In genomic region chr9:88272986-88273385, GRCh38 we compare ENCODE assay signal across 29 cellular contexts.
DNase-seq lines count a peak whose midpoint lies in the region; ATAC-seq and TF ChIP-seq lines count a peak whose summit lies in the region.
"Had no signal": no experiment of that assay in that cellular context is flagged by ENCODE, and none has a peak within 500 bp of the region (broad histone marks: within the 10 kb centered on the region; RNA-seq: fewer than 3 reads in every experiment).

No MANE protein-coding gene starts in this region.

- H3K4me3 ChIP-seq in GM23338 (no peak overlapping the region), PC-3 (ENCODE audit: low read length) (no peak overlapping the region), endodermal cell (ENCODE audit: low read length) (no peak overlapping the region), neural progenitor cell (no peak overlapping the region)
- H3K4me3 ChIP-seq: BLaER1, GM12878, left lung, MG63, sigmoid colon, SJCRH30, tibial nerve had no signal

- H3K36me3 Mint-ChIP-seq in GM23338 (ENCODE audit: low read depth) (no peaks in the 10 kb centered on the region; the same call in 2 of the 3 replicates), endodermal cell (ENCODE audit: low read depth) (no peaks in the 10 kb centered on the region), neural progenitor cell (no peaks in the 10 kb centered on the region)
- H3K36me3 Mint-ChIP-seq: brain had no signal

- intact Hi-C loops in PC-3 (cut with micrococcal nuclease) = loop anchor here (5.0 kb wide), 2 partner anchors 101 to 114 kb away; partner anchors contain the start of gene SPIN1

- WGBS in endodermal cell (ENCODE audit: insufficient coverage in 1 of 2, insufficient read length in 1 of 2), 2 experiments = 90% methylated on average over 2 to 6 of the region's 6 CpGs

- no peak overlapping the region for H3K27ac ChIP-seq in GM23338 (ENCODE audit: low read depth)
- no peak overlapping the region for H3K27ac ChIP-seq in PC-3 (ENCODE audit: low read length)
- H3K27ac ChIP-seq in endodermal cell (ENCODE audit: low read depth, low read length) = no peak overlapping the region
- H3K27ac ChIP-seq in neural progenitor cell = no peak overlapping the region
- H3K27ac ChIP-seq: BLaER1, left lung, sigmoid colon, SJCRH30, tibial nerve had no signal

- H3K79me2 ChIP-seq in GM23338 (replicated peaks; ENCODE audit: insufficient read depth) (no peaks in the 10 kb centered on the region), PC-3 (ENCODE audit: low read length) (no peaks in the 10 kb centered on the region), neural progenitor cell (ENCODE audit: low read depth) (no peaks in the 10 kb centered on the region)

- H3K9me2 ChIP-seq in GM23338 (ENCODE audit: insufficient read depth) (no peaks in the 10 kb centered on the region), PC-3 (replicated peaks; ENCODE audit: low read length) (no peaks in the 10 kb centered on the region)

- H3K9ac ChIP-seq in PC-3 (ENCODE audit: low read length) (no peak overlapping the region), endodermal cell (ENCODE audit: extremely low read depth, low read length, poor library complexity, severe bottlenecking) (no peak overlapping the region), neural progenitor cell (no peak overlapping the region)
- H3K9ac ChIP-seq: BLaER1 had no signal

- H3F3A ChIP-seq in GM23338 (replicated peaks; ENCODE audit: low read depth) (no peaks in the 10 kb centered on the region), PC-3 (ENCODE audit: low read length, unreplicated experiment) (no peaks in the 10 kb centered on the region), neural progenitor cell (ENCODE audit: low read depth) (no peaks in the 10 kb centered on the region)

- no peak overlapping the region for H2AFZ ChIP-seq in GM23338
- H2AFZ ChIP-seq in PC-3 (ENCODE audit: low read length) = 0 out of 2 replicates have a peak overlapping the region, but pooled peaks have one; percentile 18
- H2AFZ ChIP-seq in neural progenitor cell (replicated peaks) = no peak overlapping the region

- TF ChIP-seq CTCF in GM23338 (conservative IDR thresholded peaks at IDR 0.05; ENCODE audit: low read depth in 2 of 2) (peak in 1 of 2 experiments; percentile 18; a peak in 1 of 4 replicates), PC-3 (conservative IDR thresholded peaks at IDR 0.05; ENCODE audit: low read depth, low read length) (no peak), endodermal cell (conservative IDR thresholded peaks at IDR 0.05) (peak; percentile 56), neural progenitor cell (IDR thresholded peaks at IDR 0.05) (peak; percentile 10)

- H3K9me3 Mint-ChIP-seq in GM23338 (peaks cover 6% of the 10 kb centered on the region; the same call in 2 of the 3 replicates), endodermal cell (peaks cover 5% of the 10 kb centered on the region), neural progenitor cell (peaks cover 7% of the 10 kb centered on the region)

- H3K4me1 Mint-ChIP-seq in GM23338 (peaks cover 18% of the 10 kb centered on the region), endodermal cell (no peaks in the 10 kb centered on the region), neural progenitor cell (no peaks in the 10 kb centered on the region)
- H3K4me1 Mint-ChIP-seq: brain, memory B cell had no signal

- no peaks in the 10 kb centered on the region for H3K36me3 ChIP-seq in GM23338 (ENCODE audit: insufficient read depth)
- no peaks in the 10 kb centered on the region for H3K36me3 ChIP-seq in PC-3 (ENCODE audit: low read depth, low read length)
- no peaks in the 10 kb centered on the region for H3K36me3 ChIP-seq in endodermal cell (ENCODE audit: control insufficient read depth, insufficient read depth, low read length)
- H3K36me3 ChIP-seq in neural progenitor cell = no peaks in the 10 kb centered on the region
- H3K36me3 ChIP-seq: BLaER1, left lung, MG63, sigmoid colon, SJCRH30, tibial nerve had no signal

- no TSS peak for BruUV-seq in PC-3 (replicated peaks; lab: Mats Ljungman, UMichigan)

- H3K27me3 ChIP-seq in GM23338 (ENCODE audit: insufficient read depth) (no peaks in the 10 kb centered on the region), PC-3 (ENCODE audit: low read length) (no peaks in the 10 kb centered on the region), endodermal cell (ENCODE audit: control insufficient read depth, insufficient read depth, low read length, poor library complexity, severe bottlenecking) (no peaks in the 10 kb centered on the region), neural progenitor cell (no peaks in the 10 kb centered on the region)
- H3K27me3 ChIP-seq: BLaER1, left lung, MG63, sigmoid colon, SJCRH30, tibial nerve had no signal

- CTCF ChIA-PET in PC-3 (lab: Charles Lee) = no interaction called here

- H3K4me1 ChIP-seq in GM23338 (ENCODE audit: insufficient read depth) (peaks cover 13% of the 10 kb centered on the region), PC-3 (ENCODE audit: insufficient read depth, low read length) (peaks cover 22% of the 10 kb centered on the region), endodermal cell (ENCODE audit: control insufficient read depth, insufficient read depth, low read length) (no peaks in the 10 kb centered on the region), neural progenitor cell (no peaks in the 10 kb centered on the region)
- H3K4me1 ChIP-seq: left lung, sigmoid colon, tibial nerve had no signal

- POLR2A ChIA-PET in PC-3 (lab: Charles Lee; ENCODE audit: unreplicated experiment) = no interaction called here

- H3K4me3 Mint-ChIP-seq in GM23338 (no peak overlapping the region), endodermal cell (no peak overlapping the region), neural progenitor cell (no peak overlapping the region)
- H3K4me3 Mint-ChIP-seq: activated CD8-positive, alpha-beta T cell treated with anti-CD3 and anti-CD28 coated beads, Interleukin-2, amount 10 ng/mL, durations not matched to agents 7 days and 5 days; brain; memory B cell had no signal

- peak; percentile 78 for ATAC-seq in GM23338
- ATAC-seq in PC-3 = no peak
- ATAC-seq: activated CD8-positive, alpha-beta T cell treated with anti-CD3 and anti-CD28 coated beads, Interleukin-2, amount 10 ng/mL, durations not matched to agents 7 days and 5 days; GM12878; left lung had no signal

- no peak overlapping the region for H3K27ac Mint-ChIP-seq in GM23338
- H3K27ac Mint-ChIP-seq in endodermal cell = no peak overlapping the region
- H3K27ac Mint-ChIP-seq in neural progenitor cell = no peak overlapping the region
- H3K27ac Mint-ChIP-seq: activated CD8-positive, alpha-beta T cell treated with anti-CD3 and anti-CD28 coated beads, Interleukin-2, amount 10 ng/mL, durations not matched to agents 7 days and 5 days; activated T-helper 2 cell treated with anti-CD3 and anti-CD28 coated beads, Interferon-gamma antibody, Interleukin-2, Interleukin-4, amounts not matched to agents 10 μg/mL and 5 μg/mL and 100 μg/mL, durations not matched to agents 14 hours and 24 hours and 36 hours; brain; memory B cell had no signal

- DNase-seq in GM23338 (ENCODE audit: low spot score) (peak; percentile 26), PC-3 (no peak), endodermal cell (peak; percentile 63), neural progenitor cell (ENCODE audit: low spot score) (peak; percentile 6), islet precursor cell (no peak), KBM-7 (no peak), NCI-H748 treated with DMSO at 0.1 percent for 48 hours (lab: John Stamatoyannopoulos, UW) (no peak), Kasumi-1 (lab: John Stamatoyannopoulos, UW) (no peak)
- DNase-seq: activated CD4-positive, alpha-beta T cell treated with anti-CD3 and anti-CD28 coated beads for 4 hours; activated CD8-positive, alpha-beta T cell treated with anti-CD3 and anti-CD28 coated beads, Interleukin-2, amount 10 ng/mL, durations not matched to agents 7 days and 5 days; activated naive CD4-positive, alpha-beta T cell treated with anti-CD3 and anti-CD28 coated beads, Interleukin-2, amount 50 U/mL, for 16 hours; DMS 273 treated with DMSO at 0.1 percent for 48 hours; EL; left lung; MG63; NCI-H1930; NCI-H524; occipital lobe; sigmoid colon; SJCRH30; stimulated activated CD4-positive, alpha-beta T cell treated with anti-CD3 and anti-CD28 coated beads, Interleukin-12 subunit alpha, Interleukin-12 subunit beta, amount 100 ng/mL, for 4 hours; stimulated activated CD4-positive, alpha-beta T cell treated with anti-CD3 and anti-CD28 coated beads, Interleukin-4, amount 100 ng/mL, for 24 hours; SW 1271 had no signal

- H4K20me1 ChIP-seq in GM23338 (replicated peaks; ENCODE audit: insufficient read depth) (no peaks in the 10 kb centered on the region), PC-3 (ENCODE audit: low read length) (no peaks in the 10 kb centered on the region), neural progenitor cell (ENCODE audit: low read depth) (no peaks in the 10 kb centered on the region)
- H4K20me1 ChIP-seq: BLaER1 had no signal

- H3K27me3 Mint-ChIP-seq in GM23338 (ENCODE audit: insufficient read depth, low read depth, poor library complexity) (peaks cover 5% of the 10 kb centered on the region), endodermal cell (ENCODE audit: insufficient read depth) (peaks cover 4% of the 10 kb centered on the region), neural progenitor cell (ENCODE audit: insufficient read depth, low read depth) (peaks cover 2% of the 10 kb centered on the region)

- in situ Hi-C loops in KBM-7 (cut with MboI; ENCODE audit: low pct_unique_long_range_greater_than_20kb, low sequenced_read_pairs) = no loop called here

- H3K9me3 ChIP-seq in PC-3 (ENCODE audit: low read length) = no peaks in the 10 kb centered on the region
- H3K9me3 ChIP-seq in endodermal cell (ENCODE audit: control insufficient read depth, low read length) = no peaks in the 10 kb centered on the region
- no peaks in the 10 kb centered on the region for H3K9me3 ChIP-seq in neural progenitor cell (ENCODE audit: low read depth)
- H3K9me3 ChIP-seq: left lung, MG63, sigmoid colon, tibial nerve had no signal

- H3K4me2 ChIP-seq in GM23338 = no peak overlapping the region
- H3K4me2 ChIP-seq in PC-3 (ENCODE audit: low read length) = no peak overlapping the region
- no peak overlapping the region for H3K4me2 ChIP-seq in neural progenitor cell
- H3K4me2 ChIP-seq: BLaER1 had no signal

TF ChIP-seq in GM23338, 12 proteins besides CTCF, POLR2A, EP300 and RAD21 (continues in another document):
- TF ChIP-seq JUNB (IDR thresholded peaks at IDR 0.05; ENCODE audit: unreplicated experiment) (no peak), EZH2phosphoT487 (IDR thresholded peaks at IDR 0.05; ENCODE audit: unreplicated experiment) (no peak), ZNF331 (CRISPR knock-in tag; IDR thresholded peaks at IDR 0.05; ENCODE audit: low read depth) (no peak), STAT1 (IDR thresholded peaks at IDR 0.05; ENCODE audit: unreplicated experiment) (no peak), ETS1 (IDR thresholded peaks at IDR 0.05) (no peak)

Comparison
In these comparisons a context has a peak if more than half of its experiments do, and no peak if none do; other contexts are left out.
1. DNase-seq: peak in GM23338 (single experiment), endodermal cell (single experiment) and neural progenitor cell (single experiment); none in PC-3 (single experiment), islet precursor cell (single experiment), KBM-7 (single experiment), NCI-H748 treated with DMSO at 0.1 percent for 48 hours (single experiment) and Kasumi-1 (0 of 2).